In the genomic region with DNA sequence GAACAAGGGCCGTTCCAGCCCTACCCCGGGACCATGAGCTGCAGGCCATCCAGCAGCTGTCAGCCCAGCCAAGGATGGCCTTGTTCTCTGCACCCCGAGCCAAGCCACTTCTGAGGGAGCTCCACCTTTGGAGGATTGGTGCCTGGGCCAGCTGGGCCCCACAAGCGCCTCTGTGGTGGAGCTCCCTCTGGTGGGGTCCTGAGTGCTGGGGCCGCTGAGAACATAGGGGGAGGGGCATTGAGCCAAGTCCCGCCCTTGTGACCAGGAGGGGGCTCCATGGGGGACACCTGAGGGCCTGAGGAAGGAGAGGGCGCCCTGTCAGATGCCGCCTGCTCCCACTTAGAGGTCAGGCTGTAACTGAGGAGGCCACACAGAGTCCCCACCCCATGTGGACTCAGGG, we compare ENCODE assay signal across 13 cellular contexts. TPM values are rescaled to one million over a fixed set of nuclear protein-coding genes. Genes with fewer than 3 reads are reported as not detected.
A peak's percentile ranks its signal among the peaks of the same experiment; 100 is the strongest.
DNase-seq lines count a peak whose midpoint lies in the region; ATAC-seq and TF ChIP-seq lines count a peak whose summit lies in the region.
"Had no signal": no experiment of that assay in that cellular context is flagged by ENCODE, and none has a peak within 500 bp of the region (broad histone marks: within the 10 kb centered on the region; RNA-seq: fewer than 3 reads in every experiment).

No MANE protein-coding gene starts in this region.

- H3K27ac Mint-ChIP-seq in stimulated activated effector memory CD8-positive, alpha-beta T cell treated with anti-CD3 and anti-CD28 coated beads, Interleukin-12 subunit alpha, Interleukin-12 subunit beta, amount 100 ng/mL, for 72 hours = no peak overlapping the region
- H3K27ac Mint-ChIP-seq: progenitor cell of endocrine pancreas had no signal

- no peak for ATAC-seq in stimulated activated effector memory CD8-positive, alpha-beta T cell treated with anti-CD3 and anti-CD28 coated beads, Interleukin-12 subunit alpha, Interleukin-12 subunit beta, amount 100 ng/mL, for 72 hours
- ATAC-seq in GM21529 (IDR thresholded peaks at IDR 0.05; ENCODE audit: unreplicated experiment) = no peak
- ATAC-seq: left lobe of liver had no signal

- TF ChIP-seq CTCF in BE2C (IDR thresholded peaks at IDR 0.05; ENCODE audit: low read depth, low read length) (peak; percentile 23), GM12865 (IDR thresholded peaks at IDR 0.05; ENCODE audit: insufficient read depth, low read depth, low read length, missing control alignments) (peak; percentile 17)

- no peak overlapping the region for H3K4me3 Mint-ChIP-seq in stimulated activated effector memory CD8-positive, alpha-beta T cell treated with anti-CD3 and anti-CD28 coated beads, Interleukin-12 subunit alpha, Interleukin-12 subunit beta, amount 100 ng/mL, for 72 hours

- no peak overlapping the region for H3K4me3 ChIP-seq in BE2C (ENCODE audit: low read depth, low read length)
- no peak overlapping the region for H3K4me3 ChIP-seq in GM12865 (ENCODE audit: low read depth, low read length)
- H3K4me3 ChIP-seq: transverse colon had no signal

- no peaks in the 10 kb centered on the region for H3K9me3 Mint-ChIP-seq in stimulated activated effector memory CD8-positive, alpha-beta T cell treated with anti-CD3 and anti-CD28 coated beads, Interleukin-12 subunit alpha, Interleukin-12 subunit beta, amount 100 ng/mL, for 72 hours

- H3K9me3 ChIP-seq in BE2C = no peaks in the 10 kb centered on the region
- H3K9me3 ChIP-seq: transverse colon had no signal

- peaks cover 10% of the 10 kb centered on the region for H3K36me3 Mint-ChIP-seq in stimulated activated effector memory CD8-positive, alpha-beta T cell treated with anti-CD3 and anti-CD28 coated beads, Interleukin-12 subunit alpha, Interleukin-12 subunit beta, amount 100 ng/mL, for 72 hours

- peaks cover 12% of the 10 kb centered on the region for H3K4me1 Mint-ChIP-seq in stimulated activated effector memory CD8-positive, alpha-beta T cell treated with anti-CD3 and anti-CD28 coated beads, Interleukin-12 subunit alpha, Interleukin-12 subunit beta, amount 100 ng/mL, for 72 hours

- peaks cover 64% of the 10 kb centered on the region for H3K27me3 ChIP-seq in BE2C

- no peaks in the 10 kb centered on the region for H3K4me1 ChIP-seq in BE2C

- H3K36me3 ChIP-seq in BE2C = no peaks in the 10 kb centered on the region
- H3K36me3 ChIP-seq: transverse colon had no signal

- DNase-seq in BE2C (no peak), GM12865 (ENCODE audit: low read depth) (peak; percentile 32), NCI-H82 (lab: John Stamatoyannopoulos, UW) (peak; percentile 72), dermis blood vessel endothelial cell (peak; percentile 29), H4 (ENCODE audit: low spot score) (no peak), HPDE6-E6E7 (ENCODE audit: extremely low spot score) (no peak)
- DNase-seq in stimulated activated effector memory CD8-positive, alpha-beta T cell treated with anti-CD3 and anti-CD28 coated beads, Interleukin-12 subunit alpha, Interleukin-12 subunit beta, amount 100 ng/mL, for 72 hours (ENCODE audit: low spot score in 2 of 2) = no peak
- DNase-seq: activated T-cell treated with anti-CD3 and anti-CD28 coated beads, Interleukin-2, amount 50 U/mL, for 1 hour; NCI-H2107; transverse colon had no signal

RNA-seq across cellular contexts. Expression of gene YTHDF1, which starts 43.2 kb away (rescaled TPM):
- 90.9 TPM for polyA plus RNA-seq in BE2C (2012; ENCODE audit: insufficient read depth, insufficient read length, low read depth)
- total RNA-seq in dermis blood vessel endothelial cell = 18.4 and 28.1 TPM in 2 replicates
- total RNA-seq in H4 (2014; rRNA removed; shearing (Covaris generic)) = 16.2 and 16.7 TPM in 2 replicates

Comparison
In these comparisons a context has a peak if more than half of its experiments do, and no peak if none do; other contexts are left out.
1. DNase-seq: peak in GM12865 (single experiment), NCI-H82 (single experiment) and dermis blood vessel endothelial cell (single experiment); none in BE2C (single experiment), H4 (single experiment), stimulated activated effector memory CD8-positive, alpha-beta T cell treated with anti-CD3 and anti-CD28 coated beads, Interleukin-12 subunit alpha, Interleukin-12 subunit beta, amount 100 ng/mL, for 72 hours (0 of 2) and HPDE6-E6E7 (single experiment).